In the genomic region with DNA sequence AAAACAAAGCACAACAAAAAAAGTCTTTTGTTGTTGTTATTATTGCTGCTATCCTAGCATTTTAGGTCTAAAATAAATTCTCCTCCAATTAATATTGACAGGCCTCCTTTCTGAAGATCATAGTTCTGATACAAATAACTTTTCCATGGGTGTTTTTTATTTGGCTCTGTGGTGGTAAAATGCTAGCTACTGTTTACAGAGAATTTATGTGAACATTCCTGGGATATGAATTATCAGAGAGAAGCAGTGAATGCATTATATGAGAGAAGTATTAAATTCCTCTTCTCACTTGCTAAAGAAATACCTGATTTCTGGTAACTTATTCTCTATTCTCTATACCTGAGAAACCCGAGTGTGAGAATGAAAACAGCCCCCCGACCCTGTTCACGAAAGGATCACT, we compare ENCODE assay signal across 1 cellular context.
TF ChIP-seq lines count a peak whose summit lies in the region.

No MANE protein-coding gene starts in this region.

TF ChIP-seq in HCT116, 20 proteins besides CTCF, POLR2A, EP300 and RAD21 (continued from another document):
- no peak for TF ChIP-seq ZNF274 (IDR thresholded peaks at IDR 0.05; ENCODE audit: low read depth, low read length)
- TF ChIP-seq, protein P1, sequence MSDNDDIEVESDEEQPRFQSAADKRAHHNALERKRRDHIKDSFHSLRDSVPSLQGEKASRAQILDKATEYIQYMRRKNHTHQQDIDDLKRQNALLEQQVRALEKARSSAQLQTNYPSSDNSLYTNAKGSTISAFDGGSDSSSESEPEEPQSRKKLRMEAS (IDR thresholded peaks at IDR 0.05): no peak
